ENCODE assay signal across 10 cellular contexts in genomic region chr10:70508912-70509366, GRCh38. TPM values are rescaled to one million over a fixed set of nuclear protein-coding genes. Genes with fewer than 3 reads are reported as not detected.
DNase-seq lines count a peak whose midpoint lies in the region; ATAC-seq, FAIRE-seq and TF ChIP-seq lines count a peak whose summit lies in the region.
"Had no signal": no experiment of that assay in that cellular context is flagged by ENCODE, and none has a peak within 500 bp of the region (broad histone marks: within the 10 kb centered on the region; RNA-seq: fewer than 3 reads in every experiment).

No MANE protein-coding gene starts in this region.

- no peak for TF ChIP-seq CTCF in astrocyte (IDR thresholded peaks at IDR 0.05; ENCODE audit: insufficient read depth, low read depth, low read length)
- no peak for TF ChIP-seq CTCF in left lung (IDR thresholded peaks at IDR 0.05)
- TF ChIP-seq CTCF in thoracic aorta (IDR thresholded peaks at IDR 0.05), result no peak

- H4K20me1 ChIP-seq in astrocyte (ENCODE audit: insufficient read depth, low read length), result no peaks in the 10 kb centered on the region

- H3K4me3 ChIP-seq in astrocyte (ENCODE audit: insufficient read depth, low read depth, low read length), result no peak overlapping the region
- H3K4me3 ChIP-seq in left lung, result no peak overlapping the region
- peak overlapping the region; percentile 55 for H3K4me3 ChIP-seq in thoracic aorta

- intact Hi-C loops in left lung (cut with DNase I), result no loop called here

- H3K4me2 ChIP-seq in astrocyte (ENCODE audit: low read length), result peak overlapping the region; percentile 47

- H3K4me1 Mint-ChIP-seq in astrocyte (ENCODE audit: low read depth, unreplicated experiment), result peaks cover 17% of the 10 kb centered on the region
- peaks cover 5% of the 10 kb centered on the region for H3K4me1 Mint-ChIP-seq in activated T-cell treated with anti-CD3 and anti-CD28 coated beads, Interleukin-2, amount 50 U/mL, for 24 hours (ENCODE audit: low read depth)

- no peaks in the 10 kb centered on the region for H3K9me3 ChIP-seq in astrocyte (ENCODE audit: insufficient read depth, low read depth, low read length)
- no peaks in the 10 kb centered on the region for H3K9me3 ChIP-seq in left lung
- H3K9me3 ChIP-seq in thoracic aorta, result no peaks in the 10 kb centered on the region

- DNase-seq in NCI-H1417 (lab: John Stamatoyannopoulos, UW), result peak in 2 of 3 experiments; percentile 58 to 74
- no peak for DNase-seq in NCI-H1417 treated with DMSO at 0.1 percent for 48 hours (lab: John Stamatoyannopoulos, UW)
- DNase-seq in astrocyte (ENCODE audit: low read depth), result no peak
- no peak for DNase-seq in left lung
- no peak for DNase-seq in thoracic aorta (ENCODE audit: low spot score)
- DNase-seq in T-helper 1 cell, result no peak
- no peak for DNase-seq in activated T-cell treated with anti-CD3 and anti-CD28 coated beads, Interleukin-2, amount 50 U/mL, for 24 hours

- peak; percentile 41 for ATAC-seq in left lung
- ATAC-seq in thoracic aorta (ENCODE audit: insufficient number of reproducible peaks, low FRiP score, low read depth), result no peak
- ATAC-seq in GM18498 (IDR thresholded peaks at IDR 0.05; ENCODE audit: unreplicated experiment), result no peak
- ATAC-seq: HCT116 had no signal

- H3K9me3 Mint-ChIP-seq in astrocyte (ENCODE audit: unreplicated experiment), result no peaks in the 10 kb centered on the region
- H3K9me3 Mint-ChIP-seq in activated T-cell treated with anti-CD3 and anti-CD28 coated beads, Interleukin-2, amount 50 U/mL, for 24 hours, result no peaks in the 10 kb centered on the region

- H3K27me3 ChIP-seq in astrocyte (ENCODE audit: insufficient read depth, low read length) (no peaks in the 10 kb centered on the region), left lung (no peaks in the 10 kb centered on the region), thoracic aorta (replicated peaks; ENCODE audit: insufficient read depth) (no peaks in the 10 kb centered on the region)

- peaks cover 8% of the 10 kb centered on the region for H3K4me1 ChIP-seq in astrocyte (ENCODE audit: insufficient read depth, low read length)
- H3K4me1 ChIP-seq in left lung, result peaks cover 24 to 49% of the 10 kb centered on the region in 2 donors
- peaks cover 15 to 50% of the 10 kb centered on the region in 2 donors for H3K4me1 ChIP-seq in thoracic aorta (ENCODE audit: control insufficient read depth in 1 of 2, low read depth in 2 of 2)

- H3K4me3 Mint-ChIP-seq in astrocyte (ENCODE audit: unreplicated experiment), result no peak overlapping the region
- no peak overlapping the region for H3K4me3 Mint-ChIP-seq in activated T-cell treated with anti-CD3 and anti-CD28 coated beads, Interleukin-2, amount 50 U/mL, for 24 hours

- H3K79me2 ChIP-seq in astrocyte (ENCODE audit: insufficient read depth, low read length), result no peaks in the 10 kb centered on the region

- FAIRE-seq in astrocyte (lab: Jason Lieb, UNC), result no peak

- no peaks in the 10 kb centered on the region for H3K36me3 ChIP-seq in astrocyte (ENCODE audit: insufficient read depth, low read length)
- no peaks in the 10 kb centered on the region for H3K36me3 ChIP-seq in left lung
- H3K36me3 ChIP-seq in thoracic aorta, result no peaks in the 10 kb centered on the region

- no peaks in the 10 kb centered on the region for H3K36me3 Mint-ChIP-seq in astrocyte (ENCODE audit: low read depth, unreplicated experiment)
- no peaks in the 10 kb centered on the region for H3K36me3 Mint-ChIP-seq in activated T-cell treated with anti-CD3 and anti-CD28 coated beads, Interleukin-2, amount 50 U/mL, for 24 hours (ENCODE audit: low read depth)

- no peak overlapping the region for H3K27ac Mint-ChIP-seq in astrocyte (ENCODE audit: unreplicated experiment)
- H3K27ac Mint-ChIP-seq in activated T-cell treated with anti-CD3 and anti-CD28 coated beads, Interleukin-2, amount 50 U/mL, for 24 hours, result no peak overlapping the region

- H3K27ac ChIP-seq in astrocyte (ENCODE audit: low read depth, low read length), result no peak overlapping the region
- H3K27ac ChIP-seq in left lung, result peak overlapping the region; percentile 21 to 51
- H3K27ac ChIP-seq in thoracic aorta, result peak overlapping the region in 1 of 2 donors; percentile 19
- H3K27ac ChIP-seq: 22Rv1 had no signal

- H3K27me3 Mint-ChIP-seq in astrocyte (ENCODE audit: low read depth, unreplicated experiment), result peaks cover 3% of the 10 kb centered on the region
- peaks cover 5% of the 10 kb centered on the region for H3K27me3 Mint-ChIP-seq in activated T-cell treated with anti-CD3 and anti-CD28 coated beads, Interleukin-2, amount 50 U/mL, for 24 hours

- H3K9ac ChIP-seq in astrocyte (ENCODE audit: low read length), result no peak overlapping the region

- H2AFZ ChIP-seq in astrocyte (ENCODE audit: low read depth, low read length), result no peak overlapping the region

RNA-seq across cellular contexts. Expression of gene PALD1, which starts 30.4 kb away (rescaled TPM):
- total RNA-seq in astrocyte, result 1.8 and 2.0 TPM in 2 replicates
- total RNA-seq in left lung, result 10 to 100 TPM; 10.1 to 10.8 TPM
- total RNA-seq in thoracic aorta, result 10 to 100 TPM; 19.5 to 19.7 TPM

Comparison
In these comparisons a context has a peak if more than half of its experiments do, and no peak if none do; other contexts are left out.
1. DNase-seq: peak in NCI-H1417 (2 of 3); none in NCI-H1417 treated with DMSO at 0.1 percent for 48 hours (single experiment), astrocyte (single experiment), left lung (0 of 2), thoracic aorta (single experiment), T-helper 1 cell (0 of 5) and activated T-cell treated with anti-CD3 and anti-CD28 coated beads, Interleukin-2, amount 50 U/mL, for 24 hours (single experiment).